8 cellular contexts compared by ENCODE assay signal in genomic region chr13:108215428-108215827, GRCh38. TPM values are rescaled to one million over a fixed set of nuclear protein-coding genes. Genes with fewer than 3 reads are reported as not detected.
DNase-seq lines count a peak whose midpoint lies in the region; ATAC-seq and TF ChIP-seq lines count a peak whose summit lies in the region.

Gene LIG4 (minus strand): TSS chr13:108215536. CDS start chr13:108211268, 4,268 bp downstream.

- no peaks in the 10 kb centered on the region for H3K27me3 ChIP-seq in kidney epithelial cell (ENCODE audit: control insufficient read depth, insufficient read depth, low read length)

- H3K36me3 ChIP-seq in kidney epithelial cell (ENCODE audit: control insufficient read depth, insufficient read depth, low read length), result no peaks in the 10 kb centered on the region

- DNase-seq in AG20443 (ENCODE audit: low spot score) (peak; percentile 98), NCI-H446 treated with DMSO at 0.1 percent for 48 hours (lab: John Stamatoyannopoulos, UW) (peak; percentile 44), cerebellum (ENCODE audit: low spot score) (peak; percentile 88), kidney epithelial cell (ENCODE audit: low read depth) (peak; percentile 87)
- DNase-seq in activated CD4-positive, CD25-positive, alpha-beta regulatory T cell treated with anti-CD3 and anti-CD28 coated beads, Interleukin-2, amount 50 U/mL, for 72 hours, result peak; percentile 87
- DNase-seq in stimulated activated CD4-positive, alpha-beta T cell treated with anti-CD3 and anti-CD28 coated beads, Interleukin-15, amount 100 ng/mL, for 24 hours, result peak; percentile 93

- peak within 1 kb of the TSS; percentile 75 for H3K4me3 ChIP-seq in kidney epithelial cell (ENCODE audit: low read depth, low read length)

- no peak for TF ChIP-seq CTCF in kidney epithelial cell (IDR thresholded peaks at IDR 0.05; ENCODE audit: insufficient read depth, low read length, poor library complexity, severe bottlenecking)

- peak; percentile 51 for ATAC-seq in GM19043 (IDR thresholded peaks at IDR 0.05; ENCODE audit: low read depth, unreplicated experiment)
- peak; percentile 65 for ATAC-seq in HG03354 (IDR thresholded peaks at IDR 0.05; ENCODE audit: poor library complexity, severe bottlenecking, unreplicated experiment)

RNA-seq across cellular contexts. Expression of gene LIG4, which starts in this region (rescaled TPM):
- total RNA-seq in cerebellum, result 16.7 TPM
- total RNA-seq in kidney epithelial cell, result 15.7 and 17.3 TPM in 2 replicates

Comparison
In these comparisons a context has a peak if more than half of its experiments do, and no peak if none do; other contexts are left out.
1. Peak in every context shown above with its lines: DNase-seq, ATAC-seq and H3K4me3 ChIP-seq.
2. DNase-seq: peak in every context shown above with its lines; median percentile 98 in AG20443; 93 in stimulated activated CD4-positive, alpha-beta T cell treated with anti-CD3 and anti-CD28 coated beads, Interleukin-15, amount 100 ng/mL, for 24 hours; 88 in cerebellum; 87 in activated CD4-positive, CD25-positive, alpha-beta regulatory T cell treated with anti-CD3 and anti-CD28 coated beads, Interleukin-2, amount 50 U/mL, for 72 hours; 87 in kidney epithelial cell; 44 in NCI-H446 treated with DMSO at 0.1 percent for 48 hours.